8 cellular contexts compared by ENCODE assay signal in the genomic region with DNA sequence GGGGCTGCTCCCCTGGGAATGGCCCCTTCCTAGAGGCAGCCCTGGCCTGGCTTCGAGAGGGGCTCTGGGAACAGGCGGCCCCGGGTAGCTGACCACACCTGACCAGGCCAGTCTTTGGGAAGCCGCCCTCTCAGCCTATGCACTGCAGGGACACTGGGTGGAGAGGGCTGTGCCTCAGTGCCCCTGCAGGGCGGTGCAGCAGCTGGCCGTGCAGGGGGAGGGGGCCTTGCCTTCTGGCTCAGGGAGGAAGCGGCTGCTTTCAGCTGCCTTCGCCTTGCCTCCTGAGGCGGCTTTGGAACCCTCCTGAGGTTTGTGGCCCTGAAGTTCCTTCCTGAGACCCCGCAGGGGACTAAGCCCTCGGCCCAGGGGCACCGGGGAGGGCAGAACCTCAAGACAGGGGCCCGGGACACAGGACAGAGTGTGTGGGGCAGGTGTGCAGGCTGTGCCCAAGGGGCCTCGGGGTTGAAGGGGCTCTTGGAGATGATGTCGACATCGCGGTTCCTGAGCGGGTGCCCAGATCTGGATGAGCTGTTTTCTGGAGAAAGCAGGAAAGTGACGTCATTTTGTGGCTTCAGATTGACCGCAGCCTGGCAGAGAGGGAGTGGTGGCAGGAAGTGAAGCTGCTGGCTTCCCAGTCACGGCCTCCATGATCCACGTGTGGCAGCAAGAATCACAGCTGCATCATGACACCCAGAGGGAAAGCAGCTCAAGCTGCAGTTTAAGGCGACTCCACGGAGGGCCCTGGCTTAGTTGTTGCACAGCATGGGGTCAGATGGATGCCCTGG. TPM values are rescaled to one million over a fixed set of nuclear protein-coding genes. Genes with fewer than 3 reads are reported as not detected.
DNase-seq lines count a peak whose midpoint lies in the region; TF ChIP-seq lines count a peak whose summit lies in the region.

No MANE protein-coding gene starts in this region.

- H3K27ac Mint-ChIP-seq in mesothelial cell of epicardium, result no peak overlapping the region

- H3K4me3 Mint-ChIP-seq in mesothelial cell of epicardium, result no peak overlapping the region

- H3K36me3 Mint-ChIP-seq in mesothelial cell of epicardium, result no peaks in the 10 kb centered on the region

- TF ChIP-seq CTCF in mesothelial cell of epicardium (IDR thresholded peaks at IDR 0.05; ENCODE audit: unreplicated experiment), result no peak

- peaks cover 18% of the 10 kb centered on the region for H3K4me1 Mint-ChIP-seq in mesothelial cell of epicardium

- no peaks in the 10 kb centered on the region for H3K9me3 Mint-ChIP-seq in mesothelial cell of epicardium

- peaks cover 16% of the 10 kb centered on the region for H3K27me3 Mint-ChIP-seq in mesothelial cell of epicardium (ENCODE audit: low read depth)

- peak; percentile 97 for DNase-seq in AG08395 (ENCODE audit: low spot score)
- peak; percentile 68 for DNase-seq in LoVo (ENCODE audit: low spot score)
- DNase-seq in activated CD4-positive, alpha-beta T cell treated with anti-CD3 and anti-CD28 coated beads for 48 hours, result peak; percentile 97
- peak; percentile 98 for DNase-seq in dedifferentiated amniotic fluid mesenchymal stem cell (ENCODE audit: extremely low spot score)
- peak; percentile 99 for DNase-seq in myocyte (ENCODE audit: low read depth)
- DNase-seq in stimulated activated CD8-positive, alpha-beta memory T cell treated with anti-CD3 and anti-CD28 coated beads, Interleukin-7, amount 100 ng/mL, for 1 hour (ENCODE audit: low read depth in 2 of 2), result peak; percentile 65 to 68
- no peak for DNase-seq in GM19238 (ENCODE audit: insufficient read length, low spot score)
- no peak for DNase-seq in mesothelial cell of epicardium (ENCODE audit: low spot score in 2 of 2, unreplicated experiment in 2 of 2)

RNA-seq across cellular contexts. Expression of gene ADAM8, which starts 17.7 kb away (rescaled TPM):
- total RNA-seq in myocyte (1.5 and 2.0 TPM in 2 replicates), mesothelial cell of epicardium (14.3 to 16.9 TPM (median 16.9 TPM) in 3 replicates)
- 0.91 TPM for polyA plus RNA-seq in myocyte (2012)

RNA-seq across cellular contexts. Expression of gene VENTX, which starts 21.4 kb away (rescaled TPM):
- total RNA-seq in myocyte, result 0.05 TPM in 1 of 2 replicates, not detected in the other
- polyA plus RNA-seq in myocyte (2012), result not detected
- total RNA-seq in mesothelial cell of epicardium, result 0.07 to 0.09 TPM in 2 of 3 replicates, not detected in the other

RNA-seq across cellular contexts. Expression of gene UTF1, which starts 29.0 kb away (rescaled TPM):
- total RNA-seq in myocyte, result not detected in 2 replicates
- not detected for polyA plus RNA-seq in myocyte (2012)
- not detected in 3 replicates for total RNA-seq in mesothelial cell of epicardium

RNA-seq across cellular contexts. Expression of gene TUBGCP2, which starts 49.7 kb away (rescaled TPM):
- total RNA-seq in myocyte (66.3 and 71.5 TPM in 2 replicates), mesothelial cell of epicardium (69.6 to 81.0 TPM (median 70.9 TPM) in 3 replicates)
- 69.2 TPM for polyA plus RNA-seq in myocyte (2012)

RNA-seq across cellular contexts. Expression of gene ZNF511, which starts 49.7 kb away (rescaled TPM):
- total RNA-seq in myocyte (25.3 and 25.8 TPM in 2 replicates), mesothelial cell of epicardium (38.6 to 44.9 TPM (median 39.5 TPM) in 3 replicates)
- 24.1 TPM for polyA plus RNA-seq in myocyte (2012)

Comparison
In these comparisons a context has a peak if more than half of its experiments do, and no peak if none do; other contexts are left out.
1. DNase-seq: peak in AG08395 (single experiment), LoVo (single experiment), activated CD4-positive, alpha-beta T cell treated with anti-CD3 and anti-CD28 coated beads for 48 hours (single experiment), dedifferentiated amniotic fluid mesenchymal stem cell (single experiment), myocyte (single experiment) and stimulated activated CD8-positive, alpha-beta memory T cell treated with anti-CD3 and anti-CD28 coated beads, Interleukin-7, amount 100 ng/mL, for 1 hour (2 of 2); none in GM19238 (single experiment) and mesothelial cell of epicardium (0 of 2).